Comparison of ENCODE assay signal across 1 cellular context in genomic region chr3:138125548-138126221, GRCh38.
TF ChIP-seq lines count a peak whose summit lies in the region.

No MANE protein-coding gene starts in this region.

TF ChIP-seq in A549, 52 proteins besides CTCF, POLR2A, EP300 and RAD21 (continued from another document):
- TF ChIP-seq, protein P1, sequence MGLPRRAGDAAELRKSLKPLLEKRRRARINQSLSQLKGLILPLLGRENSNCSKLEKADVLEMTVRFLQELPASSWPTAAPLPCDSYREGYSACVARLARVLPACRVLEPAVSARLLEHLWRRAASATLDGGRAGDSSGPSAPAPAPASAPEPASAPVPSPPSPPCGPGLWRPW (IDR thresholded peaks at IDR 0.05): no peak
- TF ChIP-seq SMC3 (IDR thresholded peaks at IDR 0.05) (no peak), RNF2 (IDR thresholded peaks at IDR 0.05; ENCODE audit: borderline replicate concordance, low read depth) (no peak), MAFK (IDR thresholded peaks at IDR 0.05; ENCODE audit: partially characterized antibody) (no peak), GATA3 (IDR thresholded peaks at IDR 0.05; ENCODE audit: borderline replicate concordance) (no peak), ZC3H11A (IDR thresholded peaks at IDR 0.05) (no peak), KDM1A (IDR thresholded peaks at IDR 0.05; ENCODE audit: low read depth) (no peak), MAZ (IDR thresholded peaks at IDR 0.05; ENCODE audit: borderline replicate concordance, low read depth, low read length) (no peak), KDM5A (IDR thresholded peaks at IDR 0.05) (no peak), ZFP36 (IDR thresholded peaks at IDR 0.05; ENCODE audit: borderline replicate concordance, partially characterized antibody) (no peak)
- TF ChIP-seq, protein P2, sequence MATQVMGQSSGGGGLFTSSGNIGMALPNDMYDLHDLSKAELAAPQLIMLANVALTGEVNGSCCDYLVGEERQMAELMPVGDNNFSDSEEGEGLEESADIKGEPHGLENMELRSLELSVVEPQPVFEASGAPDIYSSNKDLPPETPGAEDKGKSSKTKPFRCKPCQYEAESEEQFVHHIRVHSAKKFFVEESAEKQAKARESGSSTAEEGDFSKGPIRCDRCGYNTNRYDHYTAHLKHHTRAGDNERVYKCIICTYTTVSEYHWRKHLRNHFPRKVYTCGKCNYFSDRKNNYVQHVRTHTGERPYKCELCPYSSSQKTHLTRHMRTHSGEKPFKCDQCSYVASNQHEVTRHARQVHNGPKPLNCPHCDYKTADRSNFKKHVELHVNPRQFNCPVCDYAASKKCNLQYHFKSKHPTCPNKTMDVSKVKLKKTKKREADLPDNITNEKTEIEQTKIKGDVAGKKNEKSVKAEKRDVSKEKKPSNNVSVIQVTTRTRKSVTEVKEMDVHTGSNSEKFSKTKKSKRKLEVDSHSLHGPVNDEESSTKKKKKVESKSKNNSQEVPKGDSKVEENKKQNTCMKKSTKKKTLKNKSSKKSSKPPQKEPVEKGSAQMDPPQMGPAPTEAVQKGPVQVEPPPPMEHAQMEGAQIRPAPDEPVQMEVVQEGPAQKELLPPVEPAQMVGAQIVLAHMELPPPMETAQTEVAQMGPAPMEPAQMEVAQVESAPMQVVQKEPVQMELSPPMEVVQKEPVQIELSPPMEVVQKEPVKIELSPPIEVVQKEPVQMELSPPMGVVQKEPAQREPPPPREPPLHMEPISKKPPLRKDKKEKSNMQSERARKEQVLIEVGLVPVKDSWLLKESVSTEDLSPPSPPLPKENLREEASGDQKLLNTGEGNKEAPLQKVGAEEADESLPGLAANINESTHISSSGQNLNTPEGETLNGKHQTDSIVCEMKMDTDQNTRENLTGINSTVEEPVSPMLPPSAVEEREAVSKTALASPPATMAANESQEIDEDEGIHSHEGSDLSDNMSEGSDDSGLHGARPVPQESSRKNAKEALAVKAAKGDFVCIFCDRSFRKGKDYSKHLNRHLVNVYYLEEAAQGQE (IDR thresholded peaks at IDR 0.05): no peak
